Comparison of ENCODE assay signal across 8 cellular contexts in the genomic region with DNA sequence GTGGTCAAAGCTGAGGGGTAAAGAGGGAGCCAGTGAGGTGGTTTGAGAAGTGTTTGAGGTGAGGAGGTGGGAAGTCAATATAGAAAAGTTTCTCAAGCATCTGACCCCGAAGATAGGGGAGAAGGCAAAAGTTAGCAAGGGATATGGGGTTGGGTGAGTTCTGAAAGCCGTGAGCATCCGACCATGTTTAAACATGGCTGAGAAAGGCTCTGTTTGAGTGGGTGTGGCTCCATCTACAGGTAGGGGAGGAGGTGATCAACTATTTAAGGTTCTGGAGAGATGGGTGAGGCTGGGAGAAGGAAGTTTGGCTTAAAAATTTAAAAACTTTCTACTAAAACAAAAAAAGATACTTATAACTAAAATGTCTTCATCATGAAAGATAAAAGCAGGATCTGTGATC.
A peak's percentile ranks its signal among the peaks of the same experiment; 100 is the strongest.
DNase-seq lines count a peak whose midpoint lies in the region; ATAC-seq and TF ChIP-seq lines count a peak whose summit lies in the region.
"Had no signal": no experiment of that assay in that cellular context is flagged by ENCODE, and none has a peak within 500 bp of the region (broad histone marks: within the 10 kb centered on the region; RNA-seq: fewer than 3 reads in every experiment).

No MANE protein-coding gene starts in this region.

- DNase-seq in GM12864 (ENCODE audit: low read depth) (peak; percentile 24), KBM-7 (peak; percentile 49)
- DNase-seq in activated CD4-positive, alpha-beta memory T cell treated with anti-CD3 and anti-CD28 coated beads, Interleukin-2, amount 10 ng/mL, durations not matched to agents 7 days and 5 days, result peak; percentile 26
- DNase-seq in naive thymus-derived CD8-positive, alpha-beta T cell, result peak in 5 of 10 donors; percentile 6 to 43 (median 10)

- in situ Hi-C loops in KBM-7 (cut with MboI; ENCODE audit: low pct_unique_long_range_greater_than_20kb, low sequenced_read_pairs), result no loop called here

- POLR2A ChIA-PET in activated CD4-positive, alpha-beta memory T cell treated with anti-CD3 and anti-CD28 coated beads, Interleukin-2, amount 10 ng/mL, durations not matched to agents 7 days and 5 days (lab: Charles Lee), result interaction anchor here (1.1 kb wide), 1 partner anchor 79 kb away, joined by 3 read pairs; no protein-coding TSS in a partner anchor
- POLR2A ChIA-PET in naive thymus-derived CD8-positive, alpha-beta T cell (lab: Charles Lee), result no interaction called here

- no peak overlapping the region for H3K27ac Mint-ChIP-seq in activated CD4-positive, alpha-beta memory T cell treated with anti-CD3 and anti-CD28 coated beads, Interleukin-2, amount 10 ng/mL, durations not matched to agents 7 days and 5 days
- H3K27ac Mint-ChIP-seq in naive thymus-derived CD8-positive, alpha-beta T cell, result no peak overlapping the region
- H3K27ac Mint-ChIP-seq: IgD-negative memory B cell had no signal

- no peaks in the 10 kb centered on the region for H3K9me3 Mint-ChIP-seq in activated CD4-positive, alpha-beta memory T cell treated with anti-CD3 and anti-CD28 coated beads, Interleukin-2, amount 10 ng/mL, durations not matched to agents 7 days and 5 days
- peaks cover 0 to 6% (median 0%) of the 10 kb centered on the region in 9 donors for H3K9me3 Mint-ChIP-seq in naive thymus-derived CD8-positive, alpha-beta T cell

- no peak overlapping the region for H3K4me3 ChIP-seq in GM12864 (ENCODE audit: low read depth, low read length)

- peak; percentile 53 to 76 for ATAC-seq in naive thymus-derived CD8-positive, alpha-beta T cell
- no peak for ATAC-seq in GM18861 (IDR thresholded peaks at IDR 0.05; ENCODE audit: unreplicated experiment)
- no peak for ATAC-seq in HG03521 (IDR thresholded peaks at IDR 0.05; ENCODE audit: unreplicated experiment)
- no peak for ATAC-seq in HG03342 (IDR thresholded peaks at IDR 0.05; ENCODE audit: unreplicated experiment)

- H3K36me3 Mint-ChIP-seq in activated CD4-positive, alpha-beta memory T cell treated with anti-CD3 and anti-CD28 coated beads, Interleukin-2, amount 10 ng/mL, durations not matched to agents 7 days and 5 days (ENCODE audit: low read depth), result no peaks in the 10 kb centered on the region
- no peaks in the 10 kb centered on the region for H3K36me3 Mint-ChIP-seq in naive thymus-derived CD8-positive, alpha-beta T cell
- H3K36me3 Mint-ChIP-seq: IgD-negative memory B cell had no signal

- peak; percentile 48 for TF ChIP-seq CTCF in GM12864 (IDR thresholded peaks at IDR 0.05; ENCODE audit: low read depth, low read length, missing control alignments)

- no peak overlapping the region for H3K4me3 Mint-ChIP-seq in activated CD4-positive, alpha-beta memory T cell treated with anti-CD3 and anti-CD28 coated beads, Interleukin-2, amount 10 ng/mL, durations not matched to agents 7 days and 5 days
- H3K4me3 Mint-ChIP-seq in naive thymus-derived CD8-positive, alpha-beta T cell, result no peak overlapping the region
- H3K4me3 Mint-ChIP-seq: IgD-negative memory B cell had no signal

- H3K27me3 Mint-ChIP-seq in activated CD4-positive, alpha-beta memory T cell treated with anti-CD3 and anti-CD28 coated beads, Interleukin-2, amount 10 ng/mL, durations not matched to agents 7 days and 5 days, result peaks cover 32% of the 10 kb centered on the region
- peaks cover 25 to 41% (median 30%) of the 10 kb centered on the region in 5 donors for H3K27me3 Mint-ChIP-seq in naive thymus-derived CD8-positive, alpha-beta T cell

- CTCF ChIA-PET in activated CD4-positive, alpha-beta memory T cell treated with anti-CD3 and anti-CD28 coated beads, Interleukin-2, amount 10 ng/mL, durations not matched to agents 7 days and 5 days (lab: Charles Lee), result interaction anchor here (1.7 kb wide), 1 partner anchor 79 kb away, joined by 10 read pairs; no protein-coding TSS in a partner anchor

- H3K4me1 Mint-ChIP-seq in activated CD4-positive, alpha-beta memory T cell treated with anti-CD3 and anti-CD28 coated beads, Interleukin-2, amount 10 ng/mL, durations not matched to agents 7 days and 5 days, result peaks cover 4% of the 10 kb centered on the region
- H3K4me1 Mint-ChIP-seq in naive thymus-derived CD8-positive, alpha-beta T cell, result peaks cover 0 to 4% (median 0%) of the 10 kb centered on the region in 4 donors

Comparison
In these comparisons a context has a peak if more than half of its experiments do, and no peak if none do; other contexts are left out.
1. ATAC-seq: peak in naive thymus-derived CD8-positive, alpha-beta T cell (2 of 2); none in GM18861 (single experiment), HG03521 (single experiment) and HG03342 (single experiment).